ENCODE assay signal across 1 cellular context in the genomic region with DNA sequence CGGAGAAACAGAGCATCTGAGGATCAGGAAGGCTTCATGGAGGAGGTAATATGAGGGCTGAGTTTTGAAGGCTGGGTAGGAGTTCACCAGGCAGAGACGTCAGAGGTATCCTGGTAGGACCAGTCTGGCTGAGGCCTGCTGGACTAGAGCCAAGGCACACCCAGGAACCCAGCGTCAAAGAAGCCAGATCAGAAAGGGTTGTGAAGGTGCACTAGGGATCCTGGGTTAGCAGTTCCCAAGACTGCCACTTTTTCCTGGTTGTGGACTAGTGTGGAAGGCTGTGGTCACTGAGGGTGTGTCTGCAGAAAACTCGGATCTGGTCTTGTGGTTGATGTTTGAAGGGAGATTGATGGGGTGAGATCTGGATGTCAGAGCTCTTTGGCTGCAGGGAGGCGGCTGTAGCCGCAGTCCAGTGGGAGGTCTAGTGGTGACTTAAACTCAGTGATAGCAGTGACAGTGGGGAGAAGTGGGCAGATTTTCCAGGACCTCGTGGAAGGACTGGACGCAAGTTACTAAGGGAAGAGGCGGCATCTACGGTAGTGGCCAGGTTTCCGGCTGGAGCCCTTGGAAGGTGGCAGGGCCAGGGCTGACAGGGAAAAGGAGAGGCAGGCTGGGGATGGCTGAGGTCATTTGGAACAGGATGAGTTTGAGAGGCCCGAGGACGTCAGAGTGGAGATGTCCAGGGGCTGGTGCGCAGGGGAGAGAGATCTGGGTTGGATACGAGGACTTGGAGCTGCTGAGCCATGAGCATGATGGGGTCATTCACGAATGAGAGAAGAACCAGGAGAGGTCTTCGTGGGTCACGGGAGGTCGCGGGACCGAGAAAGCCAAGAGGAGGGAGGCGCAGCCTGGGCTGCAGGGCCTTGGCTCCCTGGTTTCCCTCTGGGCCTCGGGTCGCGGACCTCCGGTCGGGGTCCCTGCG.
TF ChIP-seq lines count a peak whose summit lies in the region.

No MANE protein-coding gene starts in this region.

TF ChIP-seq in IMR-90, 13 proteins besides CTCF, POLR2A, EP300 and RAD21:
- TF ChIP-seq NFE2L2 (IDR thresholded peaks at IDR 0.05; ENCODE audit: low read depth, low read length) (no peak), RFX5 (IDR thresholded peaks at IDR 0.05; ENCODE audit: low read depth, low read length) (no peak), CHD1 (IDR thresholded peaks at IDR 0.05; ENCODE audit: low read depth, low read length) (no peak), RCOR1 (IDR thresholded peaks at IDR 0.05; ENCODE audit: insufficient replicate concordance, low read length) (no peak), BHLHE40 (IDR thresholded peaks at IDR 0.05; ENCODE audit: low read depth, low read length) (no peak), SMC3 (IDR thresholded peaks at IDR 0.05; ENCODE audit: low read depth, low read length) (no peak), MAZ (IDR thresholded peaks at IDR 0.05; ENCODE audit: borderline replicate concordance, low read depth, low read length) (no peak), MAFK (IDR thresholded peaks at IDR 0.05; ENCODE audit: low read depth, low read length) (no peak), CEBPB (IDR thresholded peaks at IDR 0.05; ENCODE audit: low read depth, low read length) (no peak), FOS (IDR thresholded peaks at IDR 0.05; ENCODE audit: low read depth, low read length) (no peak), MXI1 (IDR thresholded peaks at IDR 0.05; ENCODE audit: borderline replicate concordance, low read depth, low read length) (no peak)
- TF ChIP-seq, protein P1, sequence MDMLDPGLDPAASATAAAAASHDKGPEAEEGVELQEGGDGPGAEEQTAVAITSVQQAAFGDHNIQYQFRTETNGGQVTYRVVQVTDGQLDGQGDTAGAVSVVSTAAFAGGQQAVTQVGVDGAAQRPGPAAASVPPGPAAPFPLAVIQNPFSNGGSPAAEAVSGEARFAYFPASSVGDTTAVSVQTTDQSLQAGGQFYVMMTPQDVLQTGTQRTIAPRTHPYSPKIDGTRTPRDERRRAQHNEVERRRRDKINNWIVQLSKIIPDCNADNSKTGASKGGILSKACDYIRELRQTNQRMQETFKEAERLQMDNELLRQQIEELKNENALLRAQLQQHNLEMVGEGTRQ (IDR thresholded peaks at IDR 0.05; ENCODE audit: low read depth, low read length) = no peak
